In genomic region chr6:163349001-163349680, GRCh38 we compare ENCODE assay signal across 23 cellular contexts.
DNase-seq lines count a peak whose midpoint lies in the region; ATAC-seq and TF ChIP-seq lines count a peak whose summit lies in the region.
"Had no signal": no experiment of that assay in that cellular context is flagged by ENCODE, and none has a peak within 500 bp of the region (broad histone marks: within the 10 kb centered on the region; RNA-seq: fewer than 3 reads in every experiment).

No MANE protein-coding gene starts in this region.

- no peaks in the 10 kb centered on the region for H3K9me3 Mint-ChIP-seq in activated naive CD8-positive, alpha-beta T cell treated with anti-CD3 and anti-CD28 coated beads, Interleukin-2, amount 50 U/mL, for 24 hours
- H3K9me3 Mint-ChIP-seq in activated naive CD8-positive, alpha-beta T cell treated with anti-CD3 and anti-CD28 coated beads for 36 hours: no peaks in the 10 kb centered on the region
- H3K9me3 Mint-ChIP-seq in natural killer cell treated with Interleukin-12 subunit alpha and Interleukin-12 subunit beta and Interleukin-15 and Interleukin-18, amount 100 ng/mL, for 72 hours: no peaks in the 10 kb centered on the region
- H3K9me3 Mint-ChIP-seq: activated CD4-positive, alpha-beta memory T cell treated with anti-CD3 and anti-CD28 coated beads for 36 hours; activated naive CD4-positive, alpha-beta T cell treated with anti-CD3 and anti-CD28 coated beads, Interleukin-2, amount 10 ng/mL, durations not matched to agents 7 days and 5 days had no signal

- H3K4me3 ChIP-seq in dorsolateral prefrontal cortex (peak overlapping the region in 17 of 59 donors; percentile 1 to 43 (median 18)), thyroid gland (replicated peaks in 1 of 3) (no peak overlapping the region)
- H3K4me3 ChIP-seq: heart right ventricle, mucosa of descending colon, spleen, tibial artery had no signal

- 94 to 97% methylated on average over 8 of the region's 8 CpGs for WGBS in thyroid gland, 2 donors

- in situ Hi-C loops in ACHN (cut with HindIII; ENCODE audit: low pct_ligation_motif_present, low pct_unique_long_range_greater_than_20kb, low sequenced_read_pairs): no loop called here

- H3K36me3 ChIP-seq in thyroid gland: no peaks in the 10 kb centered on the region
- H3K36me3 ChIP-seq: brain microvascular endothelial cell, heart right ventricle, spleen, tibial artery, WERI-Rb-1 had no signal

- H3K27ac ChIP-seq in dorsolateral prefrontal cortex (peak overlapping the region; percentile 77 to 100 (median 97)), temporal lobe (ENCODE audit: low read depth, low read length) (peak overlapping the region; percentile 100), thyroid gland (no peak overlapping the region)
- H3K27ac ChIP-seq: 22Rv1, brain microvascular endothelial cell, heart right ventricle, spleen, tibial artery, WERI-Rb-1 had no signal

- H3K36me3 Mint-ChIP-seq in activated naive CD8-positive, alpha-beta T cell treated with anti-CD3 and anti-CD28 coated beads, Interleukin-2, amount 50 U/mL, for 24 hours (ENCODE audit: low read depth): no peaks in the 10 kb centered on the region
- no peaks in the 10 kb centered on the region for H3K36me3 Mint-ChIP-seq in activated naive CD8-positive, alpha-beta T cell treated with anti-CD3 and anti-CD28 coated beads for 36 hours
- no peaks in the 10 kb centered on the region for H3K36me3 Mint-ChIP-seq in natural killer cell treated with Interleukin-12 subunit alpha and Interleukin-12 subunit beta and Interleukin-15 and Interleukin-18, amount 100 ng/mL, for 72 hours
- H3K36me3 Mint-ChIP-seq: activated CD4-positive, alpha-beta memory T cell treated with anti-CD3 and anti-CD28 coated beads for 36 hours; activated naive CD4-positive, alpha-beta T cell treated with anti-CD3 and anti-CD28 coated beads, Interleukin-2, amount 10 ng/mL, durations not matched to agents 7 days and 5 days had no signal

- H3K27me3 Mint-ChIP-seq in activated naive CD8-positive, alpha-beta T cell treated with anti-CD3 and anti-CD28 coated beads, Interleukin-2, amount 50 U/mL, for 24 hours: no peaks in the 10 kb centered on the region
- H3K27me3 Mint-ChIP-seq in activated naive CD8-positive, alpha-beta T cell treated with anti-CD3 and anti-CD28 coated beads for 36 hours: no peaks in the 10 kb centered on the region
- peaks cover 0 to 2% of the 10 kb centered on the region in 2 donors for H3K27me3 Mint-ChIP-seq in natural killer cell treated with Interleukin-12 subunit alpha and Interleukin-12 subunit beta and Interleukin-15 and Interleukin-18, amount 100 ng/mL, for 72 hours
- H3K27me3 Mint-ChIP-seq: activated CD4-positive, alpha-beta memory T cell treated with anti-CD3 and anti-CD28 coated beads for 36 hours had no signal

- no peak overlapping the region for H3K27ac Mint-ChIP-seq in activated naive CD8-positive, alpha-beta T cell treated with anti-CD3 and anti-CD28 coated beads, Interleukin-2, amount 50 U/mL, for 24 hours
- H3K27ac Mint-ChIP-seq in activated naive CD8-positive, alpha-beta T cell treated with anti-CD3 and anti-CD28 coated beads for 36 hours: no peak overlapping the region
- H3K27ac Mint-ChIP-seq in natural killer cell treated with Interleukin-12 subunit alpha and Interleukin-12 subunit beta and Interleukin-15 and Interleukin-18, amount 100 ng/mL, for 72 hours: no peak overlapping the region
- H3K27ac Mint-ChIP-seq: activated CD4-positive, alpha-beta memory T cell treated with anti-CD3 and anti-CD28 coated beads for 36 hours; activated naive CD4-positive, alpha-beta T cell treated with anti-CD3 and anti-CD28 coated beads, Interleukin-2, amount 10 ng/mL, durations not matched to agents 7 days and 5 days had no signal

- no peak for TF ChIP-seq POLR2A in thyroid gland (IDR thresholded peaks at IDR 0.05)

- H3K27me3 ChIP-seq in dorsolateral prefrontal cortex (no peaks in the 10 kb centered on the region), thyroid gland (no peaks in the 10 kb centered on the region)
- H3K27me3 ChIP-seq: brain microvascular endothelial cell, heart right ventricle, spleen, tibial artery had no signal

- TF ChIP-seq CTCF in dorsolateral prefrontal cortex (IDR thresholded peaks at IDR 0.05 in 54 of 56, conservative IDR thresholded peaks at IDR 0.05 in 2 of 56; ENCODE audit: low read depth in 1 of 56, partially characterized antibody in 56 of 56): peak in 8 of 56 donors; percentile 5 to 40 (median 15)
- no peak for TF ChIP-seq CTCF in thyroid gland (IDR thresholded peaks at IDR 0.05)

- no peak overlapping the region for H3K4me3 Mint-ChIP-seq in activated naive CD8-positive, alpha-beta T cell treated with anti-CD3 and anti-CD28 coated beads, Interleukin-2, amount 50 U/mL, for 24 hours
- no peak overlapping the region for H3K4me3 Mint-ChIP-seq in activated naive CD8-positive, alpha-beta T cell treated with anti-CD3 and anti-CD28 coated beads for 36 hours
- no peak overlapping the region for H3K4me3 Mint-ChIP-seq in natural killer cell treated with Interleukin-12 subunit alpha and Interleukin-12 subunit beta and Interleukin-15 and Interleukin-18, amount 100 ng/mL, for 72 hours
- H3K4me3 Mint-ChIP-seq: activated CD4-positive, alpha-beta memory T cell treated with anti-CD3 and anti-CD28 coated beads for 36 hours; activated naive CD4-positive, alpha-beta T cell treated with anti-CD3 and anti-CD28 coated beads, Interleukin-2, amount 10 ng/mL, durations not matched to agents 7 days and 5 days had no signal

- no peaks in the 10 kb centered on the region for H3K9me3 ChIP-seq in thyroid gland
- H3K9me3 ChIP-seq: heart right ventricle, mucosa of descending colon, spleen, tibial artery had no signal

- peak; percentile 33 for ATAC-seq in activated naive CD8-positive, alpha-beta T cell treated with anti-CD3 and anti-CD28 coated beads, Interleukin-2, amount 50 U/mL, for 24 hours
- ATAC-seq in natural killer cell treated with Interleukin-12 subunit alpha and Interleukin-12 subunit beta and Interleukin-15 and Interleukin-18, amount 100 ng/mL, for 72 hours: peak in 1 of 2 donors; percentile 47
- ATAC-seq: mucosa of descending colon had no signal

- no peak for DNase-seq in activated naive CD8-positive, alpha-beta T cell treated with anti-CD3 and anti-CD28 coated beads, Interleukin-2, amount 50 U/mL, for 24 hours
- DNase-seq in activated naive CD8-positive, alpha-beta T cell treated with anti-CD3 and anti-CD28 coated beads for 36 hours: no peak
- peak; percentile 33 to 98 (median 93) for DNase-seq in dorsolateral prefrontal cortex
- peak; percentile 15 for DNase-seq in natural killer cell treated with Interleukin-12 subunit alpha and Interleukin-12 subunit beta and Interleukin-15 and Interleukin-18, amount 100 ng/mL, for 72 hours (ENCODE audit: low spot score)
- no peak for DNase-seq in thyroid gland
- DNase-seq in ACHN: no peak
- no peak for DNase-seq in OCI-M2 (lab: John Stamatoyannopoulos, UW; ENCODE audit: unreplicated experiment)
- DNase-seq: activated CD4-positive, alpha-beta memory T cell treated with anti-CD3 and anti-CD28 coated beads for 36 hours; activated naive CD4-positive, alpha-beta T cell treated with anti-CD3 and anti-CD28 coated beads, Interleukin-2, amount 10 ng/mL, durations not matched to agents 7 days and 5 days; activated T-cell treated with anti-CD3 and anti-CD28 coated beads, Interleukin-2, amount 50 U/mL, for 1 hour; brain microvascular endothelial cell; erythroblast; heart right ventricle; kidney glomerular epithelial cell; mucosa of descending colon; NCI-H2029; NCI-H446 treated with DMSO at 0.1 percent for 48 hours; spleen; T-helper 1 cell; tibial artery; WERI-Rb-1 had no signal

- no peaks in the 10 kb centered on the region for H3K4me1 Mint-ChIP-seq in activated naive CD8-positive, alpha-beta T cell treated with anti-CD3 and anti-CD28 coated beads, Interleukin-2, amount 50 U/mL, for 24 hours
- H3K4me1 Mint-ChIP-seq in activated naive CD8-positive, alpha-beta T cell treated with anti-CD3 and anti-CD28 coated beads for 36 hours: no peaks in the 10 kb centered on the region
- no peaks in the 10 kb centered on the region for H3K4me1 Mint-ChIP-seq in natural killer cell treated with Interleukin-12 subunit alpha and Interleukin-12 subunit beta and Interleukin-15 and Interleukin-18, amount 100 ng/mL, for 72 hours (ENCODE audit: low read depth in 2 of 2)
- H3K4me1 Mint-ChIP-seq: activated naive CD4-positive, alpha-beta T cell treated with anti-CD3 and anti-CD28 coated beads, Interleukin-2, amount 10 ng/mL, durations not matched to agents 7 days and 5 days had no signal

- no peaks in the 10 kb centered on the region for H3K4me1 ChIP-seq in thyroid gland

- intact Hi-C loops in dorsolateral prefrontal cortex (cut with DNase I) (loop anchor here (2.0 to 5.0 kb wide), 5 partner anchors 32 to 102 kb away; partner anchors contain the start of gene QKI (in 1 of the 2)), thyroid gland (cut with DNase I) (no loop called here)

Comparison
In these comparisons a context has a peak if more than half of its experiments do, and no peak if none do; other contexts are left out.
1. DNase-seq: peak in dorsolateral prefrontal cortex (10 of 10) and natural killer cell treated with Interleukin-12 subunit alpha and Interleukin-12 subunit beta and Interleukin-15 and Interleukin-18, amount 100 ng/mL, for 72 hours (single experiment); none in activated naive CD8-positive, alpha-beta T cell treated with anti-CD3 and anti-CD28 coated beads, Interleukin-2, amount 50 U/mL, for 24 hours (single experiment), activated naive CD8-positive, alpha-beta T cell treated with anti-CD3 and anti-CD28 coated beads for 36 hours (single experiment), thyroid gland (0 of 2), ACHN (single experiment) and OCI-M2 (single experiment).
2. H3K27ac ChIP-seq: peak in dorsolateral prefrontal cortex (59 of 59) and temporal lobe (single experiment); none in thyroid gland (0 of 3).